ENCODE assay signal across 1 cellular context in the genomic region with DNA sequence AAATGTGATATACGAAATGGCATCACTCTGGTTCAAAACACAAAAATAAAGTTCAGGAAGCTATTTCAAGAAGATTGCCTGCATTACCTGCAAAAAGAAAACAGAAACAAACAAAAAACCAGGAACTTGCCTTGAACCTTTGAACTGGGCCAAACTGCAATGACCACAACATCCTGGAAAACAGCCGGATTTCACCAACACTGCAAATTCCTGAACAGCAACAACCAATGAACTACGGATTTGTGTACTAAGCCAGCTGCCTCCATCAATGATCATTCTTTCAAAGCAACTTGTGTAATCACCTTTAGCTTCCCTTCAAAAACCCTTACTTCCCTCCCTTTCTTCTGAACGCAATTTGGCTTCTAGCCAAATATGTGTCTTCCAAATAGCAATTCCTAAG.
A peak's percentile ranks its signal among the peaks of the same experiment; 100 is the strongest.
TF ChIP-seq lines count a peak whose summit lies in the region.

No MANE protein-coding gene starts in this region.

TF ChIP-seq in HepG2, 621 proteins besides CTCF, POLR2A, EP300 and RAD21 (continued from another document and continues in another):
- TF ChIP-seq, protein P1, sequence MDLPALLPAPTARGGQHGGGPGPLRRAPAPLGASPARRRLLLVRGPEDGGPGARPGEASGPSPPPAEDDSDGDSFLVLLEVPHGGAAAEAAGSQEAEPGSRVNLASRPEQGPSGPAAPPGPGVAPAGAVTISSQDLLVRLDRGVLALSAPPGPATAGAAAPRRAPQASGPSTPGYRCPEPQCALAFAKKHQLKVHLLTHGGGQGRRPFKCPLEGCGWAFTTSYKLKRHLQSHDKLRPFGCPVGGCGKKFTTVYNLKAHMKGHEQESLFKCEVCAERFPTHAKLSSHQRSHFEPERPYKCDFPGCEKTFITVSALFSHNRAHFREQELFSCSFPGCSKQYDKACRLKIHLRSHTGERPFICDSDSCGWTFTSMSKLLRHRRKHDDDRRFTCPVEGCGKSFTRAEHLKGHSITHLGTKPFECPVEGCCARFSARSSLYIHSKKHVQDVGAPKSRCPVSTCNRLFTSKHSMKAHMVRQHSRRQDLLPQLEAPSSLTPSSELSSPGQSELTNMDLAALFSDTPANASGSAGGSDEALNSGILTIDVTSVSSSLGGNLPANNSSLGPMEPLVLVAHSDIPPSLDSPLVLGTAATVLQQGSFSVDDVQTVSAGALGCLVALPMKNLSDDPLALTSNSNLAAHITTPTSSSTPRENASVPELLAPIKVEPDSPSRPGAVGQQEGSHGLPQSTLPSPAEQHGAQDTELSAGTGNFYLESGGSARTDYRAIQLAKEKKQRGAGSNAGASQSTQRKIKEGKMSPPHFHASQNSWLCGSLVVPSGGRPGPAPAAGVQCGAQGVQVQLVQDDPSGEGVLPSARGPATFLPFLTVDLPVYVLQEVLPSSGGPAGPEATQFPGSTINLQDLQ (CRISPR knock-in tag; IDR thresholded peaks at IDR 0.05): no peak
- no peak for TF ChIP-seq ZNF546 (CRISPR knock-in tag; conservative IDR thresholded peaks at IDR 0.05)
- TF ChIP-seq ZNF33A (CRISPR knock-in tag; IDR thresholded peaks at IDR 0.05; ENCODE audit: borderline replicate concordance): no peak
- TF ChIP-seq, protein P2, sequence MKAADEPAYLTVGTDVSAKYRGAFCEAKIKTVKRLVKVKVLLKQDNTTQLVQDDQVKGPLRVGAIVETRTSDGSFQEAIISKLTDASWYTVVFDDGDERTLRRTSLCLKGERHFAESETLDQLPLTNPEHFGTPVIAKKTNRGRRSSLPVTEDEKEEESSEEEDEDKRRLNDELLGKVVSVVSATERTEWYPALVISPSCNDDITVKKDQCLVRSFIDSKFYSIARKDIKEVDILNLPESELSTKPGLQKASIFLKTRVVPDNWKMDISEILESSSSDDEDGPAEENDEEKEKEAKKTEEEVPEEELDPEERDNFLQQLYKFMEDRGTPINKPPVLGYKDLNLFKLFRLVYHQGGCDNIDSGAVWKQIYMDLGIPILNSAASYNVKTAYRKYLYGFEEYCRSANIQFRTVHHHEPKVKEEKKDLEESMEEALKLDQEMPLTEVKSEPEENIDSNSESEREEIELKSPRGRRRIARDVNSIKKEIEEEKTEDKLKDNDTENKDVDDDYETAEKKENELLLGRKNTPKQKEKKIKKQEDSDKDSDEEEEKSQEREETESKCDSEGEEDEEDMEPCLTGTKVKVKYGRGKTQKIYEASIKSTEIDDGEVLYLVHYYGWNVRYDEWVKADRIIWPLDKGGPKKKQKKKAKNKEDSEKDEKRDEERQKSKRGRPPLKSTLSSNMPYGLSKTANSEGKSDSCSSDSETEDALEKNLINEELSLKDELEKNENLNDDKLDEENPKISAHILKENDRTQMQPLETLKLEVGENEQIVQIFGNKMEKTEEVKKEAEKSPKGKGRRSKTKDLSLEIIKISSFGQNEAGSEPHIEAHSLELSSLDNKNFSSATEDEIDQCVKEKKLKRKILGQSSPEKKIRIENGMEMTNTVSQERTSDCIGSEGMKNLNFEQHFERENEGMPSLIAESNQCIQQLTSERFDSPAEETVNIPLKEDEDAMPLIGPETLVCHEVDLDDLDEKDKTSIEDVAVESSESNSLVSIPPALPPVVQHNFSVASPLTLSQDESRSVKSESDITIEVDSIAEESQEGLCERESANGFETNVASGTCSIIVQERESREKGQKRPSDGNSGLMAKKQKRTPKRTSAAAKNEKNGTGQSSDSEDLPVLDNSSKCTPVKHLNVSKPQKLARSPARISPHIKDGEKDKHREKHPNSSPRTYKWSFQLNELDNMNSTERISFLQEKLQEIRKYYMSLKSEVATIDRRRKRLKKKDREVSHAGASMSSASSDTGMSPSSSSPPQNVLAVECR (CRISPR knock-in tag; IDR thresholded peaks at IDR 0.05; ENCODE audit: borderline replicate concordance): no peak
- 0 out of 2 replicates have a peak, but pooled peaks have one; percentile 7 for TF ChIP-seq CEBPB (IDR thresholded peaks at IDR 0.05; ENCODE audit: borderline replicate concordance, low read depth, low read length)
- TF ChIP-seq ZNF496 (CRISPR knock-in tag; IDR thresholded peaks at IDR 0.05; ENCODE audit: insufficient replicate concordance): no peak
- TF ChIP-seq, protein P3, sequence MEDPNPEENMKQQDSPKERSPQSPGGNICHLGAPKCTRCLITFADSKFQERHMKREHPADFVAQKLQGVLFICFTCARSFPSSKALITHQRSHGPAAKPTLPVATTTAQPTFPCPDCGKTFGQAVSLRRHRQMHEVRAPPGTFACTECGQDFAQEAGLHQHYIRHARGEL (CRISPR knock-in tag; IDR thresholded peaks at IDR 0.05): no peak
- TF ChIP-seq ZNF841 (CRISPR knock-in tag; IDR thresholded peaks at IDR 0.05; ENCODE audit: borderline replicate concordance): no peak
- no peak for TF ChIP-seq ZBTB3 (CRISPR knock-in tag; IDR thresholded peaks at IDR 0.05; ENCODE audit: borderline replicate concordance, low read depth)
- TF ChIP-seq SOX6 (IDR thresholded peaks at IDR 0.05): no peak
- no peak for TF ChIP-seq SOX6 (CRISPR knock-in tag; IDR thresholded peaks at IDR 0.05)
- TF ChIP-seq DR1 (CRISPR knock-in tag; IDR thresholded peaks at IDR 0.05): no peak
- no peak for TF ChIP-seq YY1 (IDR thresholded peaks at IDR 0.05; ENCODE audit: insufficient read depth, insufficient replicate concordance, low read depth, low read length)
- TF ChIP-seq GABPA (IDR thresholded peaks at IDR 0.05; ENCODE audit: low read depth, low read length): no peak
- TF ChIP-seq GABPA (CRISPR knock-in tag; IDR thresholded peaks at IDR 0.05; ENCODE audit: low read depth): peak; percentile 30; the same call in 1 of the 2 replicates
- TF ChIP-seq ZNF441 (CRISPR knock-in tag; IDR thresholded peaks at IDR 0.05; ENCODE audit: borderline replicate concordance): 0 out of 2 replicates have a peak, but pooled peaks have one; percentile 44
- no peak for TF ChIP-seq TCF7L2 (IDR thresholded peaks at IDR 0.05; ENCODE audit: low read depth, low read length)
- peak; percentile 54 for TF ChIP-seq TEAD3 (CRISPR knock-in tag; optimal IDR thresholded peaks at IDR 0.05; ENCODE audit: borderline replicate concordance)
- TF ChIP-seq, protein P4, sequence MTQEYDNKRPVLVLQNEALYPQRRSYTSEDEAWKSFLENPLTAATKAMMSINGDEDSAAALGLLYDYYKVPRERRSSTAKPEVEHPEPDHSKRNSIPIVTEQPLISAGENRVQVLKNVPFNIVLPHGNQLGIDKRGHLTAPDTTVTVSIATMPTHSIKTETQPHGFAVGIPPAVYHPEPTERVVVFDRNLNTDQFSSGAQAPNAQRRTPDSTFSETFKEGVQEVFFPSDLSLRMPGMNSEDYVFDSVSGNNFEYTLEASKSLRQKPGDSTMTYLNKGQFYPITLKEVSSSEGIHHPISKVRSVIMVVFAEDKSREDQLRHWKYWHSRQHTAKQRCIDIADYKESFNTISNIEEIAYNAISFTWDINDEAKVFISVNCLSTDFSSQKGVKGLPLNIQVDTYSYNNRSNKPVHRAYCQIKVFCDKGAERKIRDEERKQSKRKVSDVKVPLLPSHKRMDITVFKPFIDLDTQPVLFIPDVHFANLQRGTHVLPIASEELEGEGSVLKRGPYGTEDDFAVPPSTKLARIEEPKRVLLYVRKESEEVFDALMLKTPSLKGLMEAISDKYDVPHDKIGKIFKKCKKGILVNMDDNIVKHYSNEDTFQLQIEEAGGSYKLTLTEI (CRISPR knock-in tag; conservative IDR thresholded peaks at IDR 0.05): no peak
- TF ChIP-seq, protein P5, sequence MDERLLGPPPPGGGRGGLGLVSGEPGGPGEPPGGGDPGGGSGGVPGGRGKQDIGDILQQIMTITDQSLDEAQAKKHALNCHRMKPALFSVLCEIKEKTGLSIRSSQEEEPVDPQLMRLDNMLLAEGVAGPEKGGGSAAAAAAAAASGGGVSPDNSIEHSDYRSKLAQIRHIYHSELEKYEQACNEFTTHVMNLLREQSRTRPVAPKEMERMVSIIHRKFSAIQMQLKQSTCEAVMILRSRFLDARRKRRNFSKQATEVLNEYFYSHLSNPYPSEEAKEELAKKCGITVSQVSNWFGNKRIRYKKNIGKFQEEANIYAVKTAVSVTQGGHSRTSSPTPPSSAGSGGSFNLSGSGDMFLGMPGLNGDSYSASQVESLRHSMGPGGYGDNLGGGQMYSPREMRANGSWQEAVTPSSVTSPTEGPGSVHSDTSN (CRISPR knock-in tag; IDR thresholded peaks at IDR 0.05): no peak
- TF ChIP-seq NCOA2 (CRISPR knock-in tag; IDR thresholded peaks at IDR 0.05): peak; percentile 38; the same call in 1 of the 2 replicates
- no peak for TF ChIP-seq ISX (CRISPR knock-in tag; conservative IDR thresholded peaks at IDR 0.05)
- TF ChIP-seq ZNF572 (CRISPR knock-in tag; IDR thresholded peaks at IDR 0.05): no peak
- TF ChIP-seq ATAD3A (CRISPR knock-in tag; IDR thresholded peaks at IDR 0.05): no peak
- TF ChIP-seq, protein P6, sequence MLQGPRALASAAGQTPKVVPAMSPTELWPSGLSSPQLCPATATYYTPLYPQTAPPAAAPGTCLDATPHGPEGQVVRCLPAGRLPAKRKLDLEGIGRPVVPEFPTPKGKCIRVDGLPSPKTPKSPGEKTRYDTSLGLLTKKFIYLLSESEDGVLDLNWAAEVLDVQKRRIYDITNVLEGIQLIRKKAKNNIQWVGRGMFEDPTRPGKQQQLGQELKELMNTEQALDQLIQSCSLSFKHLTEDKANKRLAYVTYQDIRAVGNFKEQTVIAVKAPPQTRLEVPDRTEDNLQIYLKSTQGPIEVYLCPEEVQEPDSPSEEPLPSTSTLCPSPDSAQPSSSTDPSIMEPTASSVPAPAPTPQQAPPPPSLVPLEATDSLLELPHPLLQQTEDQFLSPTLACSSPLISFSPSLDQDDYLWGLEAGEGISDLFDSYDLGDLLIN (CRISPR knock-in tag; IDR thresholded peaks at IDR 0.05; ENCODE audit: borderline replicate concordance): no peak
- TF ChIP-seq ZFP36L2 (CRISPR knock-in tag; IDR thresholded peaks at IDR 0.05): no peak
- TF ChIP-seq CEBPG (CRISPR knock-in tag; IDR thresholded peaks at IDR 0.05): peak; percentile 27; the same call in 1 of the 2 replicates
- 0 out of 2 replicates have a peak, but pooled peaks have one; percentile 24 for TF ChIP-seq GATAD2A (CRISPR knock-in tag; IDR thresholded peaks at IDR 0.05)
- TF ChIP-seq WIZ (CRISPR knock-in tag; IDR thresholded peaks at IDR 0.05): no peak
- peak; percentile 40; the same call in 1 of the 2 replicates for TF ChIP-seq NCOR1 (IDR thresholded peaks at IDR 0.05; ENCODE audit: borderline replicate concordance, low read length)
- no peak for TF ChIP-seq SMYD3 (CRISPR knock-in tag; IDR thresholded peaks at IDR 0.05)
- TF ChIP-seq, protein P7, sequence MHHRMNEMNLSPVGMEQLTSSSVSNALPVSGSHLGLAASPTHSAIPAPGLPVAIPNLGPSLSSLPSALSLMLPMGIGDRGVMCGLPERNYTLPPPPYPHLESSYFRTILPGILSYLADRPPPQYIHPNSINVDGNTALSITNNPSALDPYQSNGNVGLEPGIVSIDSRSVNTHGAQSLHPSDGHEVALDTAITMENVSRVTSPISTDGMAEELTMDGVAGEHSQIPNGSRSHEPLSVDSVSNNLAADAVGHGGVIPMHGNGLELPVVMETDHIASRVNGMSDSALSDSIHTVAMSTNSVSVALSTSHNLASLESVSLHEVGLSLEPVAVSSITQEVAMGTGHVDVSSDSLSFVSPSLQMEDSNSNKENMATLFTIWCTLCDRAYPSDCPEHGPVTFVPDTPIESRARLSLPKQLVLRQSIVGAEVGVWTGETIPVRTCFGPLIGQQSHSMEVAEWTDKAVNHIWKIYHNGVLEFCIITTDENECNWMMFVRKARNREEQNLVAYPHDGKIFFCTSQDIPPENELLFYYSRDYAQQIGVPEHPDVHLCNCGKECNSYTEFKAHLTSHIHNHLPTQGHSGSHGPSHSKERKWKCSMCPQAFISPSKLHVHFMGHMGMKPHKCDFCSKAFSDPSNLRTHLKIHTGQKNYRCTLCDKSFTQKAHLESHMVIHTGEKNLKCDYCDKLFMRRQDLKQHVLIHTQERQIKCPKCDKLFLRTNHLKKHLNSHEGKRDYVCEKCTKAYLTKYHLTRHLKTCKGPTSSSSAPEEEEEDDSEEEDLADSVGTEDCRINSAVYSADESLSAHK (CRISPR knock-in tag; IDR thresholded peaks at IDR 0.05; ENCODE audit: borderline replicate concordance): no peak
- TF ChIP-seq, protein P8, sequence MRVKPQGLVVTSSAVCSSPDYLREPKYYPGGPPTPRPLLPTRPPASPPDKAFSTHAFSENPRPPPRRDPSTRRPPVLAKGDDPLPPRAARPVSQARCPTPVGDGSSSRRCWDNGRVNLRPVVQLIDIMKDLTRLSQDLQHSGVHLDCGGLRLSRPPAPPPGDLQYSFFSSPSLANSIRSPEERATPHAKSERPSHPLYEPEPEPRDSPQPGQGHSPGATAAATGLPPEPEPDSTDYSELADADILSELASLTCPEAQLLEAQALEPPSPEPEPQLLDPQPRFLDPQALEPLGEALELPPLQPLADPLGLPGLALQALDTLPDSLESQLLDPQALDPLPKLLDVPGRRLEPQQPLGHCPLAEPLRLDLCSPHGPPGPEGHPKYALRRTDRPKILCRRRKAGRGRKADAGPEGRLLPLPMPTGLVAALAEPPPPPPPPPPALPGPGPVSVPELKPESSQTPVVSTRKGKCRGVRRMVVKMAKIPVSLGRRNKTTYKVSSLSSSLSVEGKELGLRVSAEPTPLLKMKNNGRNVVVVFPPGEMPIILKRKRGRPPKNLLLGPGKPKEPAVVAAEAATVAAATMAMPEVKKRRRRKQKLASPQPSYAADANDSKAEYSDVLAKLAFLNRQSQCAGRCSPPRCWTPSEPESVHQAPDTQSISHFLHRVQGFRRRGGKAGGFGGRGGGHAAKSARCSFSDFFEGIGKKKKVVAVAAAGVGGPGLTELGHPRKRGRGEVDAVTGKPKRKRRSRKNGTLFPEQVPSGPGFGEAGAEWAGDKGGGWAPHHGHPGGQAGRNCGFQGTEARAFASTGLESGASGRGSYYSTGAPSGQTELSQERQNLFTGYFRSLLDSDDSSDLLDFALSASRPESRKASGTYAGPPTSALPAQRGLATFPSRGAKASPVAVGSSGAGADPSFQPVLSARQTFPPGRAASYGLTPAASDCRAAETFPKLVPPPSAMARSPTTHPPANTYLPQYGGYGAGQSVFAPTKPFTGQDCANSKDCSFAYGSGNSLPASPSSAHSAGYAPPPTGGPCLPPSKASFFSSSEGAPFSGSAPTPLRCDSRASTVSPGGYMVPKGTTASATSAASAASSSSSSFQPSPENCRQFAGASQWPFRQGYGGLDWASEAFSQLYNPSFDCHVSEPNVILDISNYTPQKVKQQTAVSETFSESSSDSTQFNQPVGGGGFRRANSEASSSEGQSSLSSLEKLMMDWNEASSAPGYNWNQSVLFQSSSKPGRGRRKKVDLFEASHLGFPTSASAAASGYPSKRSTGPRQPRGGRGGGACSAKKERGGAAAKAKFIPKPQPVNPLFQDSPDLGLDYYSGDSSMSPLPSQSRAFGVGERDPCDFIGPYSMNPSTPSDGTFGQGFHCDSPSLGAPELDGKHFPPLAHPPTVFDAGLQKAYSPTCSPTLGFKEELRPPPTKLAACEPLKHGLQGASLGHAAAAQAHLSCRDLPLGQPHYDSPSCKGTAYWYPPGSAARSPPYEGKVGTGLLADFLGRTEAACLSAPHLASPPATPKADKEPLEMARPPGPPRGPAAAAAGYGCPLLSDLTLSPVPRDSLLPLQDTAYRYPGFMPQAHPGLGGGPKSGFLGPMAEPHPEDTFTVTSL (CRISPR knock-in tag; IDR thresholded peaks at IDR 0.05; ENCODE audit: borderline replicate concordance): peak; percentile 57; the same call in 1 of the 2 replicates
- peak; percentile 46 for TF ChIP-seq TBL1XR1 (IDR thresholded peaks at IDR 0.05; ENCODE audit: borderline replicate concordance, low read length, partially characterized antibody)
- TF ChIP-seq, protein P9, sequence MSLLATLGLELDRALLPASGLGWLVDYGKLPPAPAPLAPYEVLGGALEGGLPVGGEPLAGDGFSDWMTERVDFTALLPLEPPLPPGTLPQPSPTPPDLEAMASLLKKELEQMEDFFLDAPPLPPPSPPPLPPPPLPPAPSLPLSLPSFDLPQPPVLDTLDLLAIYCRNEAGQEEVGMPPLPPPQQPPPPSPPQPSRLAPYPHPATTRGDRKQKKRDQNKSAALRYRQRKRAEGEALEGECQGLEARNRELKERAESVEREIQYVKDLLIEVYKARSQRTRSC (CRISPR knock-in tag; IDR thresholded peaks at IDR 0.05; ENCODE audit: low read depth): no peak
